ENCODE assay signal across 7 cellular contexts in genomic region chr20:38805502-38805957, GRCh38. TPM values are rescaled to one million over a fixed set of nuclear protein-coding genes. Genes with fewer than 3 reads are reported as not detected.
DNase-seq lines count a peak whose midpoint lies in the region; ATAC-seq and TF ChIP-seq lines count a peak whose summit lies in the region.

PPP1R16B (plus strand) TSS chr20:38805697; CDS start chr20:38835926, 30,229 bp downstream.

- TF ChIP-seq CTCF in heart right ventricle (IDR thresholded peaks at IDR 0.05), result no peak
- no peak for TF ChIP-seq CTCF in prostate gland (IDR thresholded peaks at IDR 0.05)
- no peak for TF ChIP-seq CTCF in upper lobe of left lung (IDR thresholded peaks at IDR 0.05)

- peak within 1 kb of the TSS; percentile 65 to 84 (median 80) for H3K4me3 ChIP-seq in heart right ventricle
- peak within 1 kb of the TSS; percentile 31 to 41 for H3K4me3 ChIP-seq in prostate gland
- H3K4me3 ChIP-seq in upper lobe of left lung, result peak within 1 kb of the TSS; percentile 59 to 71 (median 62)

- intact Hi-C loops in heart right ventricle (cut with DNase I) (loop anchor here in 4 of 10 donors (5.0 to 10.0 kb wide), 4 partner anchors 69 to 89 kb away; no protein-coding TSS in a partner anchor), prostate gland (cut with DNase I) (no loop called here)

- H3K9me3 ChIP-seq in heart right ventricle (no peaks in the 10 kb centered on the region), prostate gland (no peaks in the 10 kb centered on the region), upper lobe of left lung (no peaks in the 10 kb centered on the region)

- DNase-seq in activated naive CD4-positive, alpha-beta T cell treated with Interleukin-2 at 50 U/mL for 16 hours, result peak; percentile 80
- DNase-seq in heart right ventricle (peak; percentile 62 to 75), prostate gland (ENCODE audit: low spot score) (no peak), upper lobe of left lung (peak; percentile 53 to 93)

- H3K27me3 ChIP-seq in heart right ventricle, result peaks cover 10 to 45% (median 28%) of the 10 kb centered on the region in 7 donors
- peaks cover 6% of the 10 kb centered on the region for H3K27me3 ChIP-seq in prostate gland (replicated peaks; ENCODE audit: insufficient read depth)
- H3K27me3 ChIP-seq in upper lobe of left lung, result peaks cover 0 to 20% (median 14%) of the 10 kb centered on the region in 4 donors

- ATAC-seq in GM19023 (IDR thresholded peaks at IDR 0.05; ENCODE audit: unreplicated experiment) (peak; percentile 62), HG03066 (IDR thresholded peaks at IDR 0.05; ENCODE audit: low read depth, unreplicated experiment) (peak; percentile 52), heart right ventricle (peak; percentile 82 to 93 (median 91)), upper lobe of left lung (ENCODE audit: low FRiP score in 2 of 2) (peak; percentile 52 to 73)

- WGBS in heart right ventricle, 2 donors, result 2% methylated on average over 40 of the region's 40 CpGs
- 2% methylated on average over 40 of the region's 40 CpGs for WGBS in prostate gland
- WGBS in upper lobe of left lung, 2 donors, result 7% methylated on average over 11 of the region's 40 CpGs; no CpG with 5 or more reads in 1 of the 2 donors

- H3K4me1 ChIP-seq in heart right ventricle (peaks cover 4 to 74% (median 41%) of the 10 kb centered on the region in 9 donors), prostate gland (replicated peaks) (no peaks in the 10 kb centered on the region), upper lobe of left lung (peaks cover 32 to 41% (median 35%) of the 10 kb centered on the region in 4 donors)

- TF ChIP-seq POLR2A in Raji (IDR thresholded peaks at IDR 0.05; ENCODE audit: insufficient read depth, low read depth, low read length) (peak; percentile 88), prostate gland (IDR thresholded peaks at IDR 0.05) (no peak), upper lobe of left lung (IDR thresholded peaks at IDR 0.05) (peak in 3 of 4 donors; percentile 39 to 71 (median 53))

- H3K36me3 ChIP-seq in heart right ventricle (peaks cover 0 to 6% (median 0%) of the 10 kb centered on the region in 9 donors), prostate gland (no peaks in the 10 kb centered on the region), upper lobe of left lung (no peaks in the 10 kb centered on the region)

- H3K27ac ChIP-seq in heart right ventricle, result peak within 1 kb of the TSS; percentile 79 to 93 (median 88)
- peak within 1 kb of the TSS; percentile 7 to 22 for H3K27ac ChIP-seq in prostate gland
- H3K27ac ChIP-seq in upper lobe of left lung, result peak within 1 kb of the TSS; percentile 81 to 90 (median 84)

- no peak for TF ChIP-seq EP300 in upper lobe of left lung (IDR thresholded peaks at IDR 0.05)

RNA-seq across cellular contexts. Expression of gene PPP1R16B, which starts in this region (rescaled TPM):
- total RNA-seq in heart right ventricle (10 to 100 TPM in 2 of 10 donors, 1 to 10 TPM in 8; 2.7 to 13.8 (median 6.6) TPM), prostate gland (1 to 10 TPM; 1.3 to 1.9 TPM), upper lobe of left lung (10 to 100 TPM in 2 of 6 donors, 1 to 10 TPM in 4; 7.4 to 16.8 (median 8.8) TPM)
- polyA plus RNA-seq in heart right ventricle, result 1 to 10 TPM; 2.5 to 5.4 TPM

Comparison
In these comparisons a context has a peak if more than half of its experiments do, and no peak if none do; other contexts are left out.
1. H3K27ac ChIP-seq: peak in every context shown above with its lines; median percentile 88 in heart right ventricle; 84 in upper lobe of left lung; 14 in prostate gland.